22 cellular contexts compared by ENCODE assay signal in genomic region chr10:103540722-103541121, GRCh38. TPM values are rescaled to one million over a fixed set of nuclear protein-coding genes. Genes with fewer than 3 reads are reported as not detected.
DNase-seq lines count a peak whose midpoint lies in the region; ATAC-seq and TF ChIP-seq lines count a peak whose summit lies in the region.
"Had no signal": no experiment of that assay in that cellular context is flagged by ENCODE, and none has a peak within 500 bp of the region (broad histone marks: within the 10 kb centered on the region; RNA-seq: fewer than 3 reads in every experiment).

No MANE protein-coding gene starts in this region.

- no peak overlapping the region for H3K27ac ChIP-seq in testis
- H3K27ac ChIP-seq: A549, body of pancreas, lower lobe of right lung had no signal

- peaks cover 5% of the 10 kb centered on the region for H3K4me1 ChIP-seq in testis

- in situ Hi-C loops in SK-MEL-5 (cut with HindIII; ENCODE audit: low pct_unique_long_range_greater_than_20kb, low sequenced_read_pairs): no loop called here

- DNase-seq in cardiac septum (ENCODE audit: low spot score): peak; percentile 4
- DNase-seq in Right ventricle myocardium inferior (ENCODE audit: missing footprints): no peak
- peak; percentile 30 for DNase-seq in SK-MEL-5 (ENCODE audit: low read depth, low spot score)
- peak; percentile 9 for DNase-seq in fibroblast of peridontal ligament (ENCODE audit: extremely low read depth)
- peak; percentile 7 for DNase-seq in testis
- DNase-seq in stimulated activated CD8-positive, alpha-beta memory T cell treated with anti-CD3 and anti-CD28 coated beads, Interleukin-4, amount 100 ng/mL, for 48 hours: no peak
- DNase-seq in effector memory CD8-positive, alpha-beta T cell: no peak
- DNase-seq: activated CD4-positive, alpha-beta T cell treated with anti-CD3 and anti-CD28 coated beads for 4 hours; body of pancreas; cortex of kidney; foreskin fibroblast; GDM1; lower lobe of right lung; NCI-H1436 treated with DMSO at 0.1 percent for 48 hours; NCI-H2171 treated with DMSO at 0.1 percent for 48 hours; NCI-H69; nucleus accumbens; T-cell had no signal

- no peak overlapping the region for H3K27ac Mint-ChIP-seq in effector memory CD8-positive, alpha-beta T cell
- H3K27ac Mint-ChIP-seq: CD14-positive monocyte, T-cell had no signal

- H3K4me3 Mint-ChIP-seq in effector memory CD8-positive, alpha-beta T cell: no peak overlapping the region
- H3K4me3 Mint-ChIP-seq: CD14-positive monocyte, T-cell had no signal

- no peak for TF ChIP-seq CTCF in testis (IDR thresholded peaks at IDR 0.05)

- intact Hi-C loops in cardiac septum (cut with DNase I) (no loop called here), Right ventricle myocardium inferior (cut with DNase I) (no loop called here), testis (cut with DNase I; ENCODE audit: low total_unique reads) (no loop called here)

- ATAC-seq in Right ventricle myocardium inferior (no peak), GM21447 (IDR thresholded peaks at IDR 0.05; ENCODE audit: unreplicated experiment) (no peak)
- ATAC-seq in effector memory CD8-positive, alpha-beta T cell (replicated peaks): no peak
- ATAC-seq: body of pancreas, lower lobe of right lung, T-cell had no signal

- TF ChIP-seq POLR2A in testis (IDR thresholded peaks at IDR 0.05): no peak

- H3K27me3 Mint-ChIP-seq in effector memory CD8-positive, alpha-beta T cell: peaks cover 47 to 67% of the 10 kb centered on the region in 2 donors

- 79 to 81% methylated on average over 4 of the region's 4 CpGs for WGBS in testis, 2 donors

- no peaks in the 10 kb centered on the region for H3K36me3 Mint-ChIP-seq in effector memory CD8-positive, alpha-beta T cell (ENCODE audit: insufficient read depth)
- H3K36me3 Mint-ChIP-seq: CD14-positive monocyte, T-cell had no signal

- H3K9me3 ChIP-seq in testis: no peaks in the 10 kb centered on the region
- H3K9me3 ChIP-seq: A549, body of pancreas, lower lobe of right lung had no signal

- H3K4me3 ChIP-seq in testis: no peak overlapping the region
- H3K4me3 ChIP-seq: A549, body of pancreas, lower lobe of right lung had no signal

- H3K27me3 ChIP-seq in testis: no peaks in the 10 kb centered on the region
- H3K27me3 ChIP-seq: body of pancreas had no signal

- no peaks in the 10 kb centered on the region for H3K9me3 Mint-ChIP-seq in effector memory CD8-positive, alpha-beta T cell
- H3K9me3 Mint-ChIP-seq: CD14-positive monocyte, T-cell had no signal

- H3K36me3 ChIP-seq in testis (ENCODE audit: low read depth, missing control alignments): no peaks in the 10 kb centered on the region
- H3K36me3 ChIP-seq: lower lobe of right lung had no signal

- H3K4me1 Mint-ChIP-seq in effector memory CD8-positive, alpha-beta T cell (ENCODE audit: low read depth in 2 of 2): peaks cover 10 to 11% of the 10 kb centered on the region in 2 donors

RNA-seq across cellular contexts. Expression of gene NEURL1, which starts 47.2 kb away (rescaled TPM):
- total RNA-seq in cardiac septum (0.54 TPM), Right ventricle myocardium inferior (0.05 TPM), testis (10 to 100 TPM; 17.8 to 21.9 TPM)
- 0.58 TPM in 1 of 2 replicates, not detected in the other for total RNA-seq in SK-MEL-5 (2014; rRNA removed; shearing (Covaris generic))
- polyA plus RNA-seq in SK-MEL-5 (2015; cell fraction: cytosol; rRNA removed): 0.04 and 0.06 TPM in 2 replicates
- polyA plus RNA-seq in SK-MEL-5 (2015; cell fraction: nucleus; rRNA removed): not detected in 2 replicates
- polyA plus RNA-seq in testis (ENCODE audit: insufficient read depth, low read depth, low replicate concordance): 19.8 TPM
- total RNA-seq: subcutaneous adipose tissue had no signal

Comparison
In these comparisons a context has a peak if more than half of its experiments do, and no peak if none do; other contexts are left out.
1. DNase-seq: peak in cardiac septum (single experiment), SK-MEL-5 (single experiment), fibroblast of peridontal ligament (single experiment) and testis (single experiment); none in Right ventricle myocardium inferior (single experiment), stimulated activated CD8-positive, alpha-beta memory T cell treated with anti-CD3 and anti-CD28 coated beads, Interleukin-4, amount 100 ng/mL, for 48 hours (single experiment) and effector memory CD8-positive, alpha-beta T cell (0 of 3).
2. RNA of gene NEURL1, which starts 47.2 kb away (total RNA-seq): 17.8 to 21.9 TPM in testis; 0.58 TPM in SK-MEL-5, 0.54 TPM in cardiac septum (single experiment) and 0.05 TPM in Right ventricle myocardium inferior (single experiment); every median in the first group is over 10 times any median in the second.